In genomic region chr22:41036924-41037323, GRCh38 we compare ENCODE assay signal across 1 cellular context.
TF ChIP-seq lines count a peak whose summit lies in the region.

No MANE protein-coding gene starts in this region.

TF ChIP-seq in H1, 55 proteins besides CTCF, POLR2A, EP300 and RAD21:
- no peak for TF ChIP-seq EGR1 (IDR thresholded peaks at IDR 0.05; ENCODE audit: borderline replicate concordance, low read depth, low read length)
